Comparison of ENCODE assay signal across 1 cellular context in genomic region chr2:85925216-85925671, GRCh38.
TF ChIP-seq lines count a peak whose summit lies in the region.

No MANE protein-coding gene starts in this region.

TF ChIP-seq in GM12878, 131 proteins besides CTCF, POLR2A, EP300 and RAD21 (continued from another document):
- no peak for TF ChIP-seq NFXL1 (IDR thresholded peaks at IDR 0.05; ENCODE audit: borderline replicate concordance)
TF ChIP-seq in GM12878: peak in this region for 1.
